18 cellular contexts compared by ENCODE assay signal in the genomic region with DNA sequence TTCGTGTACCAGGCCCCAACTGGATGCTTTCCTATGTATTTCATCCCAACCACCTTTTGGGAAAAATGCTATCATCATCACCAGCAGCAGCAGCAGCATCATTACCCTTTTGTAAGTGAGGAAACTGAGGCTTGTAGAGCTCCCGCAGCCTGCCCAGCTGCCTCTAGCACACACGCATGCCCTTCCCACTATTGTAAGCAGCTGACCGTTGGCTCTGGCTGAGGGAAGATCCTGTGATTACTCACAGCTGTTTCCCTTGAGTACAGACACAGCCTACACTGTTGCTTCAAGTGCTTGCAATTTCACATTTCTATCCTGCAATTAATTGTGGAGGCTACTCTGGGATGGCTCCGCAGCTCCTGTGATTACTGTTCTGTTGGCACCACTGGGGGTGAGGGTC.
DNase-seq lines count a peak whose midpoint lies in the region; ATAC-seq and TF ChIP-seq lines count a peak whose summit lies in the region.
"Had no signal": no experiment of that assay in that cellular context is flagged by ENCODE, and none has a peak within 500 bp of the region (broad histone marks: within the 10 kb centered on the region; RNA-seq: fewer than 3 reads in every experiment).

No MANE protein-coding gene starts in this region.

- peaks cover 17 to 18% of the 10 kb centered on the region in 2 donors for H3K4me1 Mint-ChIP-seq in immature natural killer cell
- H3K4me1 Mint-ChIP-seq: CD14-positive monocyte; mesothelial cell of epicardium; stimulated activated naive B cell treated with anti-CD40 and anti-IgM and Interleukin-4, amounts not matched to agents 10 μg/mL and 1 μg/mL and 100 μg/mL, for 72 hours had no signal

- H3K4me3 ChIP-seq in AG09309 (ENCODE audit: control insufficient read depth, low read depth, low read length) (no peak overlapping the region), mucosa of descending colon (no peak overlapping the region)

- H3K36me3 ChIP-seq in mucosa of descending colon (ENCODE audit: low read depth): no peaks in the 10 kb centered on the region

- no peaks in the 10 kb centered on the region for H3K9me3 ChIP-seq in mucosa of descending colon

- no peak for TF ChIP-seq CTCF in AG09309 (IDR thresholded peaks at IDR 0.05; ENCODE audit: control insufficient read depth, insufficient read depth, low read depth, low read length, missing control alignments)
- no peak for TF ChIP-seq CTCF in mucosa of descending colon (IDR thresholded peaks at IDR 0.05)

- H3K4me3 Mint-ChIP-seq in immature natural killer cell: no peak overlapping the region
- H3K4me3 Mint-ChIP-seq: activated CD4-positive, alpha-beta memory T cell treated with anti-CD3 and anti-CD28 coated beads for 36 hours; brain; CD14-positive monocyte; mesothelial cell of epicardium; stimulated activated naive B cell treated with anti-CD40 and anti-IgM and Interleukin-4, amounts not matched to agents 10 μg/mL and 1 μg/mL and 100 μg/mL, for 72 hours had no signal

- H3K36me3 Mint-ChIP-seq in immature natural killer cell: peaks cover 4 to 34% (median 17%) of the 10 kb centered on the region in 3 donors

- DNase-seq in AG09309 (ENCODE audit: low read depth) (peak; percentile 27), LHCN-M2 (ENCODE audit: low read depth) (peak; percentile 81), epithelial cell of prostate (ENCODE audit: low read depth, low spot score) (no peak), mucosa of descending colon (no peak), NCI-H2171 treated with DMSO at 0.1 percent for 48 hours (lab: John Stamatoyannopoulos, UW) (no peak), immature natural killer cell (no peak), posterior vena cava (ENCODE audit: low spot score) (no peak)
- no peak for DNase-seq in activated T-cell treated with anti-CD3 and anti-CD28 coated beads, Interleukin-2, amount 50 U/mL, for 1 hour
- DNase-seq: activated CD4-positive, alpha-beta memory T cell treated with anti-CD3 and anti-CD28 coated beads for 36 hours; activated effector memory CD4-positive, alpha-beta T cell treated with anti-CD3 and anti-CD28 coated beads, Interleukin-2, amount 50 U/mL, for 16 hours; EL; H7; NCI-H2029 treated with DMSO at 0.1 percent for 48 hours; NCI-H82; stimulated activated naive B cell treated with anti-CD40 and anti-IgM and Interleukin-4, amounts not matched to agents 10 μg/mL and 1 μg/mL and 100 μg/mL, for 72 hours had no signal

- H3K4me1 ChIP-seq in mucosa of descending colon (ENCODE audit: low read depth): no peaks in the 10 kb centered on the region

- H3K9me3 Mint-ChIP-seq in immature natural killer cell: no peaks in the 10 kb centered on the region
- H3K9me3 Mint-ChIP-seq: brain, mesothelial cell of epicardium had no signal

- H3K27me3 Mint-ChIP-seq in immature natural killer cell (ENCODE audit: low read depth in 3 of 3): no peaks in the 10 kb centered on the region
- H3K27me3 Mint-ChIP-seq: activated CD4-positive, alpha-beta memory T cell treated with anti-CD3 and anti-CD28 coated beads for 36 hours had no signal

- ATAC-seq in mucosa of descending colon: peak; percentile 22
- ATAC-seq: stimulated activated naive B cell treated with anti-CD40 and anti-IgM and Interleukin-4, amounts not matched to agents 10 μg/mL and 1 μg/mL and 100 μg/mL, for 72 hours had no signal

- intact Hi-C loops in mucosa of descending colon (cut with DNase I, micrococcal nuclease): no loop called here
- intact Hi-C loops in posterior vena cava (cut with DNase I): no loop called here

- no peak overlapping the region for H3K27ac Mint-ChIP-seq in immature natural killer cell
- H3K27ac Mint-ChIP-seq: mesothelial cell of epicardium; stimulated activated naive B cell treated with anti-CD40 and anti-IgM and Interleukin-4, amounts not matched to agents 10 μg/mL and 1 μg/mL and 100 μg/mL, for 72 hours had no signal

- H3K27ac ChIP-seq in epithelial cell of prostate: peak overlapping the region; percentile 74

Comparison
In these comparisons a context has a peak if more than half of its experiments do, and no peak if none do; other contexts are left out.
1. DNase-seq: peak in AG09309 (single experiment) and LHCN-M2 (single experiment); none in epithelial cell of prostate (single experiment), mucosa of descending colon (0 of 3), NCI-H2171 treated with DMSO at 0.1 percent for 48 hours (single experiment), activated T-cell treated with anti-CD3 and anti-CD28 coated beads, Interleukin-2, amount 50 U/mL, for 1 hour (single experiment), immature natural killer cell (0 of 3) and posterior vena cava (single experiment).